Comparison of ENCODE assay signal across 8 cellular contexts in the genomic region with DNA sequence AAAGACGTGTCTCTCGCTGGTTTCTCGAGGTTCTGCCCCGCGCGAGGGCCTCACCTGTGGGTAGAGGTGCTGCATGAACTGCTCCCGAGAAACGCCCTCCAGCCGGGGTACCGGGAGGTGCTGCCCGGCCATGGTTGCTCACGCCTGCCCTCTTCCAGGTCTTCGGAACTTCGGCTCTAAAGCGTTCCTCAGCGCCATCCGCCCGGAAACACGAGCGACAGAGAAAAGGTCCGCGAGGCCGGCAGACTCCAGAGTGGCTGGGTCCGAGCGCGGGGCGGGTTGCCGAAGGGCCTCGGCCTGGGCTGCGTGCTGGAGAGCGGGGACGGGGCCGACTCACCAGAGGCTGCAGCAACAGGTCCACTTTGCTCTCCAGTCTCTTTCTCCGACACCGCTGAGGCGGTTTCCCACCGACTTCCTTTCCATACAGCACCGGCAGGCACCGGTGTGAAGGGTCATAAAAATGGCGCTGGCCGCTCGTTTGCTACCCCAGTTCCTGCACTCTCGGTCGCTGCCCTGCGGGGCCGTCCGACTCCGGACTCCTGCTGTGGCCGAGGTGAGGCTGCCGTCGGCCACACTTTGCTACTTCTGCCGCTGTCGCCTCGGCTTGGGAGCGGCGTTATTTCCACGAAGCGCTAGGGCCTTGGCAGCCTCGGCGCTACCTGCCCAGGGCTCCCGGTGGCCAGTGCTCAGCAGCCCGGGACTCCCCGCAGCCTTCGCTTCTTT. TPM values are rescaled to one million over a fixed set of nuclear protein-coding genes. Genes with fewer than 3 reads are reported as not detected.
DNase-seq lines count a peak whose midpoint lies in the region; ATAC-seq and TF ChIP-seq lines count a peak whose summit lies in the region.

A gene with protein sequence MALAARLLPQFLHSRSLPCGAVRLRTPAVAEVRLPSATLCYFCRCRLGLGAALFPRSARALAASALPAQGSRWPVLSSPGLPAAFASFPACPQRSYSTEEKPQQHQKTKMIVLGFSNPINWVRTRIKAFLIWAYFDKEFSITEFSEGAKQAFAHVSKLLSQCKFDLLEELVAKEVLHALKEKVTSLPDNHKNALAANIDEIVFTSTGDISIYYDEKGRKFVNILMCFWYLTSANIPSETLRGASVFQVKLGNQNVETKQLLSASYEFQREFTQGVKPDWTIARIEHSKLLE (plus strand): TSS at position 244 of the 723 bp plus-strand sequence. CDS start 217 bp downstream, at position 461.
A gene with protein sequence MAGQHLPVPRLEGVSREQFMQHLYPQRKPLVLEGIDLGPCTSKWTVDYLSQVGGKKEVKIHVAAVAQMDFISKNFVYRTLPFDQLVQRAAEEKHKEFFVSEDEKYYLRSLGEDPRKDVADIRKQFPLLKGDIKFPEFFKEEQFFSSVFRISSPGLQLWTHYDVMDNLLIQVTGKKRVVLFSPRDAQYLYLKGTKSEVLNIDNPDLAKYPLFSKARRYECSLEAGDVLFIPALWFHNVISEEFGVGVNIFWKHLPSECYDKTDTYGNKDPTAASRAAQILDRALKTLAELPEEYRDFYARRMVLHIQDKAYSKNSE (minus strand): TSS at position 153 of the 723 bp plus-strand sequence. CDS start 21 bp downstream, at position 132.

- H3K4me3 ChIP-seq in LNCaP clone FGC (ENCODE audit: low read depth, low read length) (peak within 1 kb of the TSS; percentile 100), RWPE2 (ENCODE audit: severe bottlenecking) (peak within 1 kb of the TSS; percentile 73), fibroblast of pulmonary artery (replicated peaks; ENCODE audit: low read depth, low read length) (peak within 1 kb of the TSS; percentile 82)

- H3K27ac ChIP-seq in RWPE2 (ENCODE audit: poor library complexity, severe bottlenecking): peak within 1 kb of the TSS; percentile 72

- H3K27me3 ChIP-seq in RWPE2 (ENCODE audit: insufficient read depth, poor library complexity, severe bottlenecking): no peaks in the 10 kb centered on the region

- H3K4me1 ChIP-seq in RWPE2 (ENCODE audit: insufficient read depth, poor library complexity, severe bottlenecking): peaks cover 8% of the 10 kb centered on the region

- H3K9me3 Mint-ChIP-seq in activated T-helper 2 cell treated with anti-CD3 and anti-CD28 coated beads, Interferon-gamma antibody, Interleukin-2, Interleukin-4, amounts not matched to agents 10 μg/mL and 5 μg/mL and 100 μg/mL, durations not matched to agents 14 hours and 24 hours and 36 hours: no peaks in the 10 kb centered on the region
- no peaks in the 10 kb centered on the region for H3K9me3 Mint-ChIP-seq in natural killer cell treated with Interleukin-12 subunit alpha and Interleukin-12 subunit beta and Interleukin-15 and Interleukin-18, amount 100 ng/mL, for 72 hours

- peaks cover 44% of the 10 kb centered on the region for H3K4me1 Mint-ChIP-seq in activated T-helper 2 cell treated with anti-CD3 and anti-CD28 coated beads, Interferon-gamma antibody, Interleukin-2, Interleukin-4, amounts not matched to agents 10 μg/mL and 5 μg/mL and 100 μg/mL, durations not matched to agents 14 hours and 24 hours and 36 hours (ENCODE audit: low read depth)
- peaks cover 36 to 45% of the 10 kb centered on the region in 2 donors for H3K4me1 Mint-ChIP-seq in natural killer cell treated with Interleukin-12 subunit alpha and Interleukin-12 subunit beta and Interleukin-15 and Interleukin-18, amount 100 ng/mL, for 72 hours (ENCODE audit: low read depth in 2 of 2)

- DNase-seq in ELF-1 (ENCODE audit: low read depth, low spot score): peak; percentile 92
- DNase-seq in H4 (ENCODE audit: low spot score): peak; percentile 76
- DNase-seq in LNCaP clone FGC (ENCODE audit: low read depth): peak; percentile 64
- peak; percentile 88 for DNase-seq in RWPE2 (ENCODE audit: low spot score)
- peak; percentile 73 for DNase-seq in activated T-helper 2 cell treated with anti-CD3 and anti-CD28 coated beads, Interferon-gamma antibody, Interleukin-2, Interleukin-4, amounts not matched to agents 10 μg/mL and 5 μg/mL and 100 μg/mL, durations not matched to agents 14 hours and 24 hours and 36 hours (ENCODE audit: low spot score)
- DNase-seq in fibroblast of pulmonary artery (ENCODE audit: low read depth): peak; percentile 86
- DNase-seq in natural killer cell treated with Interleukin-12 subunit alpha and Interleukin-12 subunit beta and Interleukin-15 and Interleukin-18, amount 100 ng/mL, for 72 hours (ENCODE audit: low spot score): peak; percentile 82
- DNase-seq in stimulated activated naive CD8-positive, alpha-beta T cell treated with anti-CD3 and anti-CD28 coated beads, Interleukin-15, Interleukin-2, amounts not matched to agents 100 U/mL and 50 U/mL, for 24 hours: peak; percentile 82

- H3K27ac Mint-ChIP-seq in activated T-helper 2 cell treated with anti-CD3 and anti-CD28 coated beads, Interferon-gamma antibody, Interleukin-2, Interleukin-4, amounts not matched to agents 10 μg/mL and 5 μg/mL and 100 μg/mL, durations not matched to agents 14 hours and 24 hours and 36 hours: peak within 1 kb of the TSS; percentile 79
- H3K27ac Mint-ChIP-seq in natural killer cell treated with Interleukin-12 subunit alpha and Interleukin-12 subunit beta and Interleukin-15 and Interleukin-18, amount 100 ng/mL, for 72 hours: peak within 1 kb of the TSS; percentile 94 to 96

- H3K36me3 ChIP-seq in RWPE2 (ENCODE audit: low read depth): peaks cover 55% of the 10 kb centered on the region

- H3K4me3 Mint-ChIP-seq in activated T-helper 2 cell treated with anti-CD3 and anti-CD28 coated beads, Interferon-gamma antibody, Interleukin-2, Interleukin-4, amounts not matched to agents 10 μg/mL and 5 μg/mL and 100 μg/mL, durations not matched to agents 14 hours and 24 hours and 36 hours (ENCODE audit: low read depth): peak within 1 kb of the TSS; percentile 93
- H3K4me3 Mint-ChIP-seq in natural killer cell treated with Interleukin-12 subunit alpha and Interleukin-12 subunit beta and Interleukin-15 and Interleukin-18, amount 100 ng/mL, for 72 hours: peak within 1 kb of the TSS; percentile 97

- peak; percentile 29; the same call in 1 of the 2 replicates for TF ChIP-seq CTCF in LNCaP clone FGC (IDR thresholded peaks at IDR 0.05; ENCODE audit: control insufficient read depth, extremely low read depth, insufficient read depth)
- TF ChIP-seq CTCF in RWPE2 (IDR thresholded peaks at IDR 0.05; ENCODE audit: poor library complexity, severe bottlenecking): no peak
- TF ChIP-seq CTCF in fibroblast of pulmonary artery (IDR thresholded peaks at IDR 0.05; ENCODE audit: low read length, missing control alignments): peak; percentile 15

- H3K9me3 ChIP-seq in RWPE2 (ENCODE audit: severe bottlenecking): no peaks in the 10 kb centered on the region

- intact Hi-C loops in activated T-helper 2 cell treated with anti-CD3 and anti-CD28 coated beads, Interferon-gamma antibody, Interleukin-2, Interleukin-4, amounts not matched to agents 10 μg/mL and 5 μg/mL and 100 μg/mL, durations not matched to agents 14 hours and 24 hours and 36 hours (cut with micrococcal nuclease): loop anchor here (1.0 to 5.0 kb wide), 2 partner anchors 44 to 857 kb away; a partner anchor contains a TSS

- ATAC-seq in RWPE2 (ENCODE audit: low read depth): peak; percentile 91
- ATAC-seq in natural killer cell treated with Interleukin-12 subunit alpha and Interleukin-12 subunit beta and Interleukin-15 and Interleukin-18, amount 100 ng/mL, for 72 hours: peak; percentile 94 to 95
- ATAC-seq in stimulated activated naive CD8-positive, alpha-beta T cell treated with anti-CD3 and anti-CD28 coated beads, Interleukin-15, Interleukin-2, amounts not matched to agents 100 U/mL and 50 U/mL, for 24 hours: peak; percentile 89

- H3K27me3 Mint-ChIP-seq in activated T-helper 2 cell treated with anti-CD3 and anti-CD28 coated beads, Interferon-gamma antibody, Interleukin-2, Interleukin-4, amounts not matched to agents 10 μg/mL and 5 μg/mL and 100 μg/mL, durations not matched to agents 14 hours and 24 hours and 36 hours (ENCODE audit: low read depth): no peaks in the 10 kb centered on the region
- no peaks in the 10 kb centered on the region for H3K27me3 Mint-ChIP-seq in natural killer cell treated with Interleukin-12 subunit alpha and Interleukin-12 subunit beta and Interleukin-15 and Interleukin-18, amount 100 ng/mL, for 72 hours

- H3K36me3 Mint-ChIP-seq in activated T-helper 2 cell treated with anti-CD3 and anti-CD28 coated beads, Interferon-gamma antibody, Interleukin-2, Interleukin-4, amounts not matched to agents 10 μg/mL and 5 μg/mL and 100 μg/mL, durations not matched to agents 14 hours and 24 hours and 36 hours (ENCODE audit: low read depth): peaks cover 48% of the 10 kb centered on the region
- H3K36me3 Mint-ChIP-seq in natural killer cell treated with Interleukin-12 subunit alpha and Interleukin-12 subunit beta and Interleukin-15 and Interleukin-18, amount 100 ng/mL, for 72 hours: peaks cover 2% of the 10 kb centered on the region

RNA-seq across cellular contexts. Expression of the first gene that starts in this region (rescaled TPM):
- 28.6 and 30.6 TPM in 2 replicates for total RNA-seq in H4 (2014; rRNA removed; shearing (Covaris generic))
- total RNA-seq in activated T-helper 2 cell treated with anti-CD3 and anti-CD28 coated beads, Interferon-gamma antibody, Interleukin-2, Interleukin-4, amounts not matched to agents 10 μg/mL and 5 μg/mL and 100 μg/mL, durations not matched to agents 14 hours and 24 hours and 36 hours: 26.0 and 29.9 TPM in 2 replicates
- total RNA-seq in natural killer cell treated with Interleukin-12 subunit alpha and Interleukin-12 subunit beta and Interleukin-15 and Interleukin-18, amount 100 ng/mL, for 72 hours: 10 to 100 TPM; 21.8 to 33.8 TPM

RNA-seq across cellular contexts. Expression of the second gene that starts in this region (rescaled TPM):
- 4.6 and 5.6 TPM in 2 replicates for total RNA-seq in H4 (2014; rRNA removed; shearing (Covaris generic))
- 11.0 and 12.3 TPM in 2 replicates for total RNA-seq in activated T-helper 2 cell treated with anti-CD3 and anti-CD28 coated beads, Interferon-gamma antibody, Interleukin-2, Interleukin-4, amounts not matched to agents 10 μg/mL and 5 μg/mL and 100 μg/mL, durations not matched to agents 14 hours and 24 hours and 36 hours
- total RNA-seq in natural killer cell treated with Interleukin-12 subunit alpha and Interleukin-12 subunit beta and Interleukin-15 and Interleukin-18, amount 100 ng/mL, for 72 hours: 10 to 100 TPM; 10.7 to 13.9 TPM

Comparison
In these comparisons a context has a peak if more than half of its experiments do, and no peak if none do; other contexts are left out.
1. Peak in every context shown above with its lines: DNase-seq, ATAC-seq, H3K4me3 ChIP-seq and H3K27ac ChIP-seq.